Comparison of ENCODE assay signal across 19 cellular contexts in the genomic region with DNA sequence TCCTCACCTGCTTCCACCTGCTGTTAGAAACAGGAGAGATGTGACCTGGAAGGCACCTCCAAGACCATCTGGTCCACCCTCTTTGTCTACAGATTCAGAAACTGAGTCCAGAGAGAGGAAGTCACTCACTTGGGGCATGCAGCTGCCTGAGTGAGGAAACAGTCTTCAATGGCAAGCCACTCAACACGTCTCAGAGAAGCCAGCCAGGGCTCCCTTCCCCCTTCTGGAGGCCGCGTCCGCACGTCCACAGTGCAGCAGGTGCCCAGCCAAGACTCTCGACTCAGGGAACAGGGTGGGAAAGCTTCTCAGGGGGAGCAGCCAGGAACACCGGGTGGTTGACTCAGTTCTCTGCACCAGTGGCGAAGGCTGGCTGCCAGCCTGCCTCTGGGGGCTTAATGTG.
DNase-seq lines count a peak whose midpoint lies in the region; ATAC-seq, FAIRE-seq and TF ChIP-seq lines count a peak whose summit lies in the region.
"Had no signal": no experiment of that assay in that cellular context is flagged by ENCODE, and none has a peak within 500 bp of the region (broad histone marks: within the 10 kb centered on the region; RNA-seq: fewer than 3 reads in every experiment).

No MANE protein-coding gene starts in this region.

- TF ChIP-seq POLR2A in GM12878 (IDR thresholded peaks at IDR 0.05; ENCODE audit: low read depth, low read length): peak; percentile 11; the same call in 1 of the 2 replicates

- no peak for TF ChIP-seq CTCF in GM12878 (IDR thresholded peaks at IDR 0.05 in 2 of 3, conservative IDR thresholded peaks at IDR 0.05 in 1 of 3; ENCODE audit: control insufficient read depth in 2 of 3, extremely low read depth in 1 of 3, insufficient read depth in 1 of 3, low read depth in 3 of 3, low read length in 3 of 3)

- H2AFZ ChIP-seq in GM12878 (ENCODE audit: control insufficient read depth, low read depth, low read length): peak overlapping the region; percentile 88

- ATAC-seq in HG03354 (IDR thresholded peaks at IDR 0.05; ENCODE audit: poor library complexity, severe bottlenecking, unreplicated experiment): peak; percentile 20
- no peak for ATAC-seq in GM12878
- ATAC-seq in stimulated activated naive B cell treated with anti-CD40 and anti-IgM and Interleukin-4, amounts not matched to agents 10 μg/mL and 1 μg/mL and 100 μg/mL, for 72 hours (replicated peaks): peak; percentile 35 to 44
- ATAC-seq in GM21360 (IDR thresholded peaks at IDR 0.05; ENCODE audit: unreplicated experiment): no peak
- ATAC-seq: HCT116, K562 had no signal

- no peaks in the 10 kb centered on the region for H3K27me3 Mint-ChIP-seq in stimulated activated naive B cell treated with anti-CD40 and anti-IgM and Interleukin-4, amounts not matched to agents 10 μg/mL and 1 μg/mL and 100 μg/mL, for 72 hours

- DNase-seq in DMS79 treated with DMSO at 0.1 percent for 48 hours (lab: John Stamatoyannopoulos, UW) (peak; percentile 50), DMS79 (lab: John Stamatoyannopoulos, UW) (no peak), GM12878 (ENCODE audit: low read depth, low spot score) (no peak), NOMO-1 (lab: John Stamatoyannopoulos, UW; ENCODE audit: unreplicated experiment in 2 of 2) (no peak), NCI-H1436 (lab: John Stamatoyannopoulos, UW) (no peak)
- DNase-seq in stimulated activated naive B cell treated with anti-CD40 and anti-IgM and Interleukin-4, amounts not matched to agents 10 μg/mL and 1 μg/mL and 100 μg/mL, for 72 hours: no peak
- DNase-seq: activated CD8-positive, alpha-beta memory T cell treated with anti-CD3 and anti-CD28 coated beads, Interleukin-2, amount 50 U/mL, for 48 hours; effector CD8-positive, alpha-beta T cell; left ventricle myocardium inferior; NCI-H1694 treated with DMSO at 0.1 percent for 48 hours; NCI-H69; stimulated activated CD4-positive, alpha-beta T cell treated with anti-CD3 and anti-CD28 coated beads, Interleukin-15, amount 100 ng/mL, for 24 hours had no signal

- in situ Hi-C loops in GM12878 (cut with MboI): no loop called here

- peaks cover 8 to 11% of the 10 kb centered on the region in 2 donors for H3K9me3 Mint-ChIP-seq in stimulated activated naive B cell treated with anti-CD40 and anti-IgM and Interleukin-4, amounts not matched to agents 10 μg/mL and 1 μg/mL and 100 μg/mL, for 72 hours
- H3K9me3 Mint-ChIP-seq: activated naive CD4-positive, alpha-beta T cell treated with anti-CD3 and anti-CD28 coated beads, Interleukin-2, amount 50 U/mL, for 24 hours; natural killer cell treated with Interleukin-12 subunit alpha and Interleukin-12 subunit beta and Interleukin-15 and Interleukin-18, amount 100 ng/mL, for 72 hours had no signal

- H3K36me3 Mint-ChIP-seq in stimulated activated naive B cell treated with anti-CD40 and anti-IgM and Interleukin-4, amounts not matched to agents 10 μg/mL and 1 μg/mL and 100 μg/mL, for 72 hours: peaks cover 8 to 10% of the 10 kb centered on the region in 2 donors
- H3K36me3 Mint-ChIP-seq: activated naive CD4-positive, alpha-beta T cell treated with anti-CD3 and anti-CD28 coated beads, Interleukin-2, amount 50 U/mL, for 24 hours; natural killer cell treated with Interleukin-12 subunit alpha and Interleukin-12 subunit beta and Interleukin-15 and Interleukin-18, amount 100 ng/mL, for 72 hours had no signal

- no peak for FAIRE-seq in GM12878 (lab: Jason Lieb, UNC)
- FAIRE-seq: K562 had no signal

- H3K4me1 Mint-ChIP-seq in stimulated activated naive B cell treated with anti-CD40 and anti-IgM and Interleukin-4, amounts not matched to agents 10 μg/mL and 1 μg/mL and 100 μg/mL, for 72 hours: peaks cover 69 to 94% of the 10 kb centered on the region in 2 donors
- H3K4me1 Mint-ChIP-seq: activated naive CD4-positive, alpha-beta T cell treated with anti-CD3 and anti-CD28 coated beads, Interleukin-2, amount 50 U/mL, for 24 hours had no signal

- RAD21 ChIA-PET in GM12878 (lab: Charles Lee; ENCODE audit: unreplicated experiment): interaction anchor here (1.2 kb wide), 1 partner anchor 39 kb away, joined by 4 read pairs; no protein-coding TSS in a partner anchor

- H3K27me3 ChIP-seq in GM12878 (replicated peaks in 1 of 2; ENCODE audit: control insufficient read depth in 2 of 2, insufficient read depth in 2 of 2, low read length in 1 of 2): no peaks in the 10 kb centered on the region

- TF ChIP-seq EP300 in GM12878 (IDR thresholded peaks at IDR 0.05; ENCODE audit: borderline replicate concordance in 1 of 2, control insufficient read depth in 1 of 2, low read depth in 2 of 2, low read length in 2 of 2): no peak

- SMC1A ChIA-PET in GM12878 (lab: Charles Lee; ENCODE audit: uncharacterized antibody, unreplicated experiment): interaction anchor here (1.1 kb wide), 1 partner anchor 14 kb away, joined by 3 read pairs; no protein-coding TSS in a partner anchor

- H3K4me3 ChIP-seq in GM12878: peak overlapping the region; percentile 5; the same call in 1 of the 2 replicates
- H3K4me3 ChIP-seq: K562, left ventricle myocardium inferior had no signal

- peaks cover 64% of the 10 kb centered on the region for H3K4me1 ChIP-seq in GM12878 (ENCODE audit: control insufficient read depth, insufficient read depth, low read length)
- H3K4me1 ChIP-seq: left ventricle myocardium inferior had no signal

- no peaks in the 10 kb centered on the region for H3K36me3 ChIP-seq in GM12878 (ENCODE audit: control insufficient read depth in 2 of 2, insufficient read depth in 2 of 2, low read length in 1 of 2)
- H3K36me3 ChIP-seq: left ventricle myocardium inferior had no signal

- TF ChIP-seq RAD21 in GM12878 (IDR thresholded peaks at IDR 0.05; ENCODE audit: insufficient read depth, low read depth, low read length): no peak

- H3K79me2 ChIP-seq in GM12878 (ENCODE audit: control insufficient read depth, insufficient read depth, low read length): peaks cover 1% of the 10 kb centered on the region; the same call in 1 of the 2 replicates

- no peaks in the 10 kb centered on the region for H4K20me1 ChIP-seq in GM12878 (ENCODE audit: control insufficient read depth, insufficient read depth)

- H3K27ac ChIP-seq in GM12878 (ENCODE audit: control insufficient read depth, insufficient read depth): peak overlapping the region; percentile 99
- H3K27ac ChIP-seq: 22Rv1, left ventricle myocardium inferior had no signal

- BruUV-seq in GM12878 (replicated peaks; lab: Mats Ljungman, UMichigan): no TSS peak

- peak overlapping the region; percentile 37 to 68 for H3K4me3 Mint-ChIP-seq in stimulated activated naive B cell treated with anti-CD40 and anti-IgM and Interleukin-4, amounts not matched to agents 10 μg/mL and 1 μg/mL and 100 μg/mL, for 72 hours
- H3K4me3 Mint-ChIP-seq: activated naive CD4-positive, alpha-beta T cell treated with anti-CD3 and anti-CD28 coated beads, Interleukin-2, amount 50 U/mL, for 24 hours; natural killer cell treated with Interleukin-12 subunit alpha and Interleukin-12 subunit beta and Interleukin-15 and Interleukin-18, amount 100 ng/mL, for 72 hours had no signal

- POLR2A ChIA-PET in GM12878 (lab: Charles Lee): interaction anchor here (0.6 kb wide), 1 partner anchor 40 kb away, joined by 5 read pairs; no protein-coding TSS in a partner anchor

- 3% methylated on average over 8 of the region's 8 CpGs for WGBS in GM12878 (ENCODE audit: insufficient coverage, insufficient replicate concordance, low lambda C conversion rate, missing lambda C conversion rate)

- peak overlapping the region; percentile 90 for H3K9ac ChIP-seq in GM12878 (ENCODE audit: control insufficient read depth, insufficient read depth, low read length)

- peak overlapping the region; percentile 83 for H3K27ac Mint-ChIP-seq in stimulated activated naive B cell treated with anti-CD40 and anti-IgM and Interleukin-4, amounts not matched to agents 10 μg/mL and 1 μg/mL and 100 μg/mL, for 72 hours
- H3K27ac Mint-ChIP-seq: activated naive CD4-positive, alpha-beta T cell treated with anti-CD3 and anti-CD28 coated beads, Interleukin-2, amount 50 U/mL, for 24 hours; natural killer cell treated with Interleukin-12 subunit alpha and Interleukin-12 subunit beta and Interleukin-15 and Interleukin-18, amount 100 ng/mL, for 72 hours had no signal

- no peaks in the 10 kb centered on the region; the same call in 1 of the 3 replicates for H3K9me3 ChIP-seq in GM12878 (replicated peaks; ENCODE audit: control insufficient read depth, insufficient read depth, low read length)
- H3K9me3 ChIP-seq: left ventricle myocardium inferior had no signal

- CTCF ChIA-PET in GM12878 (lab: Yijun Ruan, JAX): interaction anchor here (1.1 to 1.4 kb wide), 2 partner anchors 10 to 14 kb away, joined by 3 to 4 read pairs; no protein-coding TSS in a partner anchor

- intact Hi-C loops in GM12878 (cut with micrococcal nuclease; ENCODE audit: unreplicated experiment): loop anchor here (5.0 kb wide), 1 partner anchor 195 kb away; no protein-coding TSS in a partner anchor

- peak overlapping the region; percentile 84 for H3K4me2 ChIP-seq in GM12878 (ENCODE audit: control insufficient read depth, insufficient read depth)

TF ChIP-seq in GM12878, 131 proteins besides CTCF, POLR2A, EP300 and RAD21:
- TF ChIP-seq, protein P1, sequence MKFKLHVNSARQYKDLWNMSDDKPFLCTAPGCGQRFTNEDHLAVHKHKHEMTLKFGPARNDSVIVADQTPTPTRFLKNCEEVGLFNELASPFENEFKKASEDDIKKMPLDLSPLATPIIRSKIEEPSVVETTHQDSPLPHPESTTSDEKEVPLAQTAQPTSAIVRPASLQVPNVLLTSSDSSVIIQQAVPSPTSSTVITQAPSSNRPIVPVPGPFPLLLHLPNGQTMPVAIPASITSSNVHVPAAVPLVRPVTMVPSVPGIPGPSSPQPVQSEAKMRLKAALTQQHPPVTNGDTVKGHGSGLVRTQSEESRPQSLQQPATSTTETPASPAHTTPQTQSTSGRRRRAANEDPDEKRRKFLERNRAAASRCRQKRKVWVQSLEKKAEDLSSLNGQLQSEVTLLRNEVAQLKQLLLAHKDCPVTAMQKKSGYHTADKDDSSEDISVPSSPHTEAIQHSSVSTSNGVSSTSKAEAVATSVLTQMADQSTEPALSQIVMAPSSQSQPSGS (IDR thresholded peaks at IDR 0.05; ENCODE audit: low read length): no peak
- TF ChIP-seq SPI1 (IDR thresholded peaks at IDR 0.05; ENCODE audit: borderline replicate concordance, insufficient read depth, low read depth, low read length) (peak; percentile 63; the same call in 1 of the 2 replicates), SMC3 (IDR thresholded peaks at IDR 0.05; ENCODE audit: borderline replicate concordance, low read length) (peak; percentile 9; the same call in 1 of the 2 replicates), TCF3 (IDR thresholded peaks at IDR 0.05; ENCODE audit: borderline replicate concordance, insufficient read depth, low read depth, low read length) (0 out of 2 replicates have a peak, but pooled peaks have one; percentile 25)

Comparison
In these comparisons a context has a peak if more than half of its experiments do, and no peak if none do; other contexts are left out.
1. ATAC-seq: peak in HG03354 (single experiment) and stimulated activated naive B cell treated with anti-CD40 and anti-IgM and Interleukin-4, amounts not matched to agents 10 μg/mL and 1 μg/mL and 100 μg/mL, for 72 hours (2 of 2); none in GM12878 (single experiment) and GM21360 (single experiment).